ENCODE assay signal across 7 cellular contexts in genomic region chr2:10407841-10408648, GRCh38. TPM values are rescaled to one million over a fixed set of nuclear protein-coding genes. Genes with fewer than 3 reads are reported as not detected.
DNase-seq lines count a peak whose midpoint lies in the region; ATAC-seq and TF ChIP-seq lines count a peak whose summit lies in the region.

No MANE protein-coding gene starts in this region.

- H3K27ac ChIP-seq in Panc1 (ENCODE audit: low read length): peak overlapping the region; percentile 99

- POLR2A ChIA-PET in Panc1 (lab: Charles Lee): interaction anchor here (0.5 to 1.0 kb wide), 9 partner anchors 9 to 124 kb away, joined by 3 to 6 read pairs (median 3); no protein-coding TSS in a partner anchor

- no TSS peak for BruUV-seq in Panc1 (replicated peaks; lab: Mats Ljungman, UMichigan)

- H3K9me3 ChIP-seq in Panc1 (ENCODE audit: control insufficient read depth, insufficient read depth, low read depth, low read length): no peaks in the 10 kb centered on the region

- DNase-seq in Panc1 (ENCODE audit: low read depth, low spot score) (peak; percentile 90), cardiac septum (ENCODE audit: low spot score) (peak; percentile 88), inferior parietal cortex (ENCODE audit: extremely low spot score) (no peak)
- DNase-seq in activated effector memory CD4-positive, alpha-beta T cell treated with Interleukin-2 at 50 U/mL for 16 hours: peak; percentile 50
- peak; percentile 31 to 39 for DNase-seq in stimulated activated CD4-positive, alpha-beta T cell treated with anti-CD3 and anti-CD28 coated beads, Interleukin-1b, Interleukin-23, amount 100 ng/mL, for 4 hours (ENCODE audit: low read depth in 2 of 2)

- intact Hi-C loops in Panc1 (cut with micrococcal nuclease; ENCODE audit: unreplicated experiment): loop anchor here (5.0 to 10.0 kb wide), 2 partner anchors 66 to 263 kb away; no protein-coding TSS in a partner anchor
- intact Hi-C loops in cardiac septum (cut with DNase I): loop anchor here (2.0 to 5.0 kb wide), 3 partner anchors 126 to 283 kb away; no protein-coding TSS in a partner anchor

- CTCF ChIA-PET in Panc1 (lab: Charles Lee): interaction anchor here (0.6 to 2.5 kb wide), 9 partner anchors 27 to 1929 kb away, joined by 3 to 14 read pairs (median 4); no protein-coding TSS in a partner anchor

- H3K4me3 ChIP-seq in Panc1 (ENCODE audit: low read depth in 2 of 2, low read length in 2 of 2): peak overlapping the region in 1 of 2 experiments; percentile 21; a peak in 1 of 4 replicates

- H3K27me3 ChIP-seq in Panc1 (ENCODE audit: control insufficient read depth, insufficient read depth, low read length): no peaks in the 10 kb centered on the region

- TF ChIP-seq CTCF in Panc1 (IDR thresholded peaks at IDR 0.05): no peak

- ATAC-seq in GM18870 (IDR thresholded peaks at IDR 0.05; ENCODE audit: unreplicated experiment) (peak; percentile 42), HG03064 (IDR thresholded peaks at IDR 0.05; ENCODE audit: low read depth, unreplicated experiment) (peak; percentile 40), Panc1 (peak; percentile 77)

- in situ Hi-C loops in Panc1 (cut with HindIII; ENCODE audit: low pct_unique_long_range_greater_than_20kb, low sequenced_read_pairs): no loop called here

- H3K4me1 ChIP-seq in Panc1 (ENCODE audit: control insufficient read depth, insufficient read depth, low read length): peaks cover 72% of the 10 kb centered on the region

- H3K36me3 ChIP-seq in Panc1 (ENCODE audit: control insufficient read depth, insufficient read depth, low read length): no peaks in the 10 kb centered on the region; the same call in 1 of the 2 replicates

RNA-seq across cellular contexts. Expression of gene ODC1, which starts 40.1 kb away (rescaled TPM):
- total RNA-seq in Panc1 (2021; ENCODE audit: unreplicated experiment): 159 TPM
- polyA plus RNA-seq in Panc1 (2012; ENCODE audit: insufficient read length): 135 TPM
- total RNA-seq in cardiac septum: 58.0 TPM
